In genomic region chr6:169326067-169326799, GRCh38 we compare ENCODE assay signal across 9 cellular contexts.
A peak's percentile ranks its signal among the peaks of the same experiment; 100 is the strongest.
DNase-seq lines count a peak whose midpoint lies in the region; ATAC-seq and TF ChIP-seq lines count a peak whose summit lies in the region.
"Had no signal": no experiment of that assay in that cellular context is flagged by ENCODE, and none has a peak within 500 bp of the region (broad histone marks: within the 10 kb centered on the region; RNA-seq: fewer than 3 reads in every experiment).

No MANE protein-coding gene starts in this region.

- H3K27ac ChIP-seq in CD4-positive, alpha-beta T cell (ENCODE audit: low read depth, low read length): no peak overlapping the region
- H3K27ac ChIP-seq: KMS-11 had no signal

- H3K4me3 Mint-ChIP-seq in progenitor cell of endocrine pancreas (ENCODE audit: low read depth): no peak overlapping the region
- no peak overlapping the region for H3K4me3 Mint-ChIP-seq in CD4-positive, alpha-beta T cell

- no peaks in the 10 kb centered on the region for H3K9me3 Mint-ChIP-seq in progenitor cell of endocrine pancreas (ENCODE audit: low read depth)
- no peaks in the 10 kb centered on the region for H3K9me3 Mint-ChIP-seq in CD4-positive, alpha-beta T cell

- POLR2A ChIA-PET in CD4-positive, alpha-beta T cell (lab: Charles Lee): no interaction called here

- H3K4me3 ChIP-seq in epithelial cell of esophagus (ENCODE audit: low read length): no peak overlapping the region

- no peaks in the 10 kb centered on the region for H3K36me3 Mint-ChIP-seq in progenitor cell of endocrine pancreas (ENCODE audit: insufficient read depth)
- H3K36me3 Mint-ChIP-seq in CD4-positive, alpha-beta T cell (ENCODE audit: low read depth): no peaks in the 10 kb centered on the region

- ATAC-seq in left colon: no peak
- ATAC-seq in CD4-positive, alpha-beta T cell (ENCODE audit: poor library complexity): no peak

- DNase-seq in NCI-H1436 (lab: John Stamatoyannopoulos, UW) (peak; percentile 2), NCI-H1436 treated with DMSO at 0.1 percent for 48 hours (lab: John Stamatoyannopoulos, UW) (no peak), NCI-H69 (lab: John Stamatoyannopoulos, UW) (peak; percentile 2), epithelial cell of esophagus (ENCODE audit: low read depth) (peak; percentile 61), progenitor cell of endocrine pancreas (ENCODE audit: low spot score, unreplicated experiment) (no peak), left colon (no peak), GM19240 (ENCODE audit: insufficient read length, low spot score) (no peak)
- no peak for DNase-seq in CD4-positive, alpha-beta T cell

- intact Hi-C loops in left colon (cut with DNase I, micrococcal nuclease): no loop called here
- intact Hi-C loops in CD4-positive, alpha-beta T cell (cut with DNase I, micrococcal nuclease): no loop called here

- H3K4me1 Mint-ChIP-seq in progenitor cell of endocrine pancreas (ENCODE audit: low read depth): no peaks in the 10 kb centered on the region
- H3K4me1 Mint-ChIP-seq in CD4-positive, alpha-beta T cell (ENCODE audit: low read depth): no peaks in the 10 kb centered on the region

- H3K27me3 ChIP-seq in CD4-positive, alpha-beta T cell (ENCODE audit: control insufficient read depth, insufficient read depth, low read length): no peaks in the 10 kb centered on the region

- peak; percentile 64 for TF ChIP-seq CTCF in epithelial cell of esophagus (IDR thresholded peaks at IDR 0.05; ENCODE audit: insufficient read depth, low read depth, low read length, missing control alignments)
- peak; percentile 19 for TF ChIP-seq CTCF in progenitor cell of endocrine pancreas (IDR thresholded peaks at IDR 0.05; ENCODE audit: unreplicated experiment)
- TF ChIP-seq CTCF in CD4-positive, alpha-beta T cell (IDR thresholded peaks at IDR 0.05): no peak

- no peaks in the 10 kb centered on the region for H3K9me3 ChIP-seq in CD4-positive, alpha-beta T cell (ENCODE audit: control insufficient read depth, low read length)

- CTCF ChIA-PET in CD4-positive, alpha-beta T cell (lab: Charles Lee): no interaction called here

- peaks cover 8% of the 10 kb centered on the region for H3K27me3 Mint-ChIP-seq in progenitor cell of endocrine pancreas
- H3K27me3 Mint-ChIP-seq in CD4-positive, alpha-beta T cell: peaks cover 41% of the 10 kb centered on the region

- H3K27ac Mint-ChIP-seq in progenitor cell of endocrine pancreas: no peak overlapping the region
- no peak overlapping the region for H3K27ac Mint-ChIP-seq in CD4-positive, alpha-beta T cell

Comparison
In these comparisons a context has a peak if more than half of its experiments do, and no peak if none do; other contexts are left out.
1. DNase-seq: peak in NCI-H1436 (single experiment), NCI-H69 (single experiment) and epithelial cell of esophagus (single experiment); none in NCI-H1436 treated with DMSO at 0.1 percent for 48 hours (single experiment), progenitor cell of endocrine pancreas (single experiment), left colon (0 of 2), CD4-positive, alpha-beta T cell (0 of 10) and GM19240 (single experiment).